8 cellular contexts compared by ENCODE assay signal in the genomic region with DNA sequence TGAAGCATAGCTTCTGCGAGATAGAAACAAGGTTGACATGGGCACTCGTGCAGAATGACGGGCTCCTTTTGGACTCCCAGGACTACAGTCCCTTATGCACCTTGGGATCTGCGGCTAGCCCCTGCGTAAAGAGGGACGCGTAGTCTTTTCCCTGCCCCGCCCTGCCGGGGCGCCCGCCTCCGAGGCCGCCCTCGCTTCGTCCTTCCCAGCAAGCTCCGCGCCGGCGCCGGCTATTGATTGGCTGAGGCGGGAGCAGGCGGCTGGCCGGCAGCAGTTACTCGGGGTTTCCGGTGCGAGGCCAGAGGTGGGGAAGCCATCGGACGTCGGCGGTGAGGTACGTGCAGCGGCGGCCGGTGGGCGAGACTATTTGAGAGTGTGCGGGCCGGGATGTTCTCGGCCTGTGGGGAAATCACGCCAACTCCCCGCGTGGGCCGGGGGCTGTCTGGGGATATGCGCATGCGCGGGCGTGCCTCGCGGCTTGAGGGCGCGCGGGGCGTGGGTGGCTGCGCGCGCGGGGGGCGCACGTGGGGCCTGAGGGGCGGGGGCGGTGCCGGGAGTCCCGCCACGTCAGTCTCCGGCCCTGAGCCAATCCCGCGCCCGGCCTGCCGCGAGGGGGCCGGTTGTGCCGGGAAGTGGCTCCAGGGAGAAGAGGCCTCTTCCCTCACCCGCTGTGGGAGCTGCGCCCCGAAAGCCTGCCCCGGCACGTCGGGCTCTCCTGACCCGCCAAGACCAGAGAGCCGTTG. TPM values are rescaled to one million over a fixed set of nuclear protein-coding genes. Genes with fewer than 3 reads are reported as not detected.
DNase-seq lines count a peak whose midpoint lies in the region; ATAC-seq and TF ChIP-seq lines count a peak whose summit lies in the region.

A gene (plus strand): TSS at position 233 of the 743 bp plus-strand sequence. CDS start 671 bp downstream, outside the sequence.

- peak within 1 kb of the TSS; percentile 98 for H3K4me3 Mint-ChIP-seq in activated T-cell treated with anti-CD3 and anti-CD28 coated beads, Interleukin-2, amount 50 U/mL, for 24 hours

- H3K36me3 Mint-ChIP-seq in activated T-cell treated with anti-CD3 and anti-CD28 coated beads, Interleukin-2, amount 50 U/mL, for 24 hours (ENCODE audit: low read depth) = peaks cover 62% of the 10 kb centered on the region

- no peak for TF ChIP-seq CTCF in PC-3 (conservative IDR thresholded peaks at IDR 0.05; ENCODE audit: low read depth, low read length)

- no peaks in the 10 kb centered on the region for H3F3A ChIP-seq in PC-3 (ENCODE audit: low read length, unreplicated experiment)

- peaks cover 46% of the 10 kb centered on the region for H3K79me2 ChIP-seq in PC-3 (ENCODE audit: low read length)

- H3K4me2 ChIP-seq in PC-3 (ENCODE audit: low read length) = peak within 1 kb of the TSS; percentile 86

- intact Hi-C loops in PC-3 (cut with micrococcal nuclease) = loop anchor here (2.0 kb wide), 1 partner anchor 21 kb away; a partner anchor contains a TSS

- H3K9ac ChIP-seq in PC-3 (ENCODE audit: low read length) = peak within 1 kb of the TSS; percentile 95

- peaks cover 22% of the 10 kb centered on the region for H3K36me3 ChIP-seq in PC-3 (ENCODE audit: low read depth, low read length)
- peaks cover 4 to 11% of the 10 kb centered on the region in 2 donors for H3K36me3 ChIP-seq in esophagus (ENCODE audit: control insufficient read depth in 2 of 2, insufficient read depth in 2 of 2, low read length in 1 of 2)
- peaks cover 14 to 19% of the 10 kb centered on the region in 2 donors for H3K36me3 ChIP-seq in muscle layer of duodenum (ENCODE audit: control insufficient read depth in 1 of 2, insufficient read depth in 2 of 2, low read length in 2 of 2)

- CTCF ChIA-PET in PC-3 (lab: Charles Lee) = no interaction called here

- H3K9me2 ChIP-seq in PC-3 (replicated peaks; ENCODE audit: low read length) = no peaks in the 10 kb centered on the region

- BruUV-seq in PC-3 (replicated peaks; lab: Mats Ljungman, UMichigan) = no TSS peak

- 0 to 1% methylated on average over 63 to 79 of the region's 79 CpGs for WGBS in esophagus, 2 donors

- peaks cover 12% of the 10 kb centered on the region; the same call in 1 of the 2 replicates for H4K20me1 ChIP-seq in PC-3 (ENCODE audit: low read length)

- H3K4me1 Mint-ChIP-seq in activated T-cell treated with anti-CD3 and anti-CD28 coated beads, Interleukin-2, amount 50 U/mL, for 24 hours (ENCODE audit: low read depth) = peaks cover 47% of the 10 kb centered on the region

- peak within 1 kb of the TSS; percentile 84 for H3K4me3 ChIP-seq in Jurkat, Clone E6-1 (ENCODE audit: low read length)
- H3K4me3 ChIP-seq in PC-3 (ENCODE audit: low read length) (peak within 1 kb of the TSS; percentile 95), esophagus (ENCODE audit: low read depth in 1 of 2, low read length in 2 of 2) (peak within 1 kb of the TSS; percentile 54 to 74), muscle layer of duodenum (ENCODE audit: low read depth in 1 of 2, low read length in 2 of 2) (peak within 1 kb of the TSS; percentile 79 to 82)

- POLR2A ChIA-PET in PC-3 (lab: Charles Lee; ENCODE audit: unreplicated experiment) = interaction anchor here (0.5 to 0.7 kb wide), 6 partner anchors 31 to 788 kb away, joined by 3 to 11 read pairs (median 6); no protein-coding TSS in a partner anchor

- peak within 1 kb of the TSS; percentile 99 for H3K27ac Mint-ChIP-seq in activated T-cell treated with anti-CD3 and anti-CD28 coated beads, Interleukin-2, amount 50 U/mL, for 24 hours

- H3K27me3 ChIP-seq in PC-3 (ENCODE audit: low read length) (no peaks in the 10 kb centered on the region), esophagus (ENCODE audit: control insufficient read depth in 1 of 2, insufficient read depth in 2 of 2, low read length in 2 of 2) (no peaks in the 10 kb centered on the region), muscle layer of duodenum (ENCODE audit: low read depth, low read length) (no peaks in the 10 kb centered on the region)

- DNase-seq in DMS153 (lab: John Stamatoyannopoulos, UW) (peak; percentile 97), PC-3 (peak; percentile 91)
- DNase-seq in Jurkat, Clone E6-1 (ENCODE audit: low read depth, low spot score) = peak; percentile 83
- peak; percentile 94 for DNase-seq in activated T-cell treated with anti-CD3 and anti-CD28 coated beads, Interleukin-2, amount 50 U/mL, for 24 hours
- peak; percentile 79 to 90 for DNase-seq in stimulated activated CD8-positive, alpha-beta memory T cell treated with anti-CD3 and anti-CD28 coated beads, Interleukin-7, amount 100 ng/mL, for 4 hours (ENCODE audit: low read depth in 2 of 2)

- H3K4me1 ChIP-seq in PC-3 (ENCODE audit: insufficient read depth, low read length) (peaks cover 18% of the 10 kb centered on the region), esophagus (ENCODE audit: control insufficient read depth in 2 of 2, insufficient read depth in 2 of 2, low read length in 1 of 2) (peaks cover 0 to 10% of the 10 kb centered on the region in 2 donors), muscle layer of duodenum (ENCODE audit: control insufficient read depth in 1 of 2, insufficient read depth in 2 of 2, low read length in 2 of 2) (peaks cover 20 to 31% of the 10 kb centered on the region in 2 donors)

- no peaks in the 10 kb centered on the region for H3K27me3 Mint-ChIP-seq in activated T-cell treated with anti-CD3 and anti-CD28 coated beads, Interleukin-2, amount 50 U/mL, for 24 hours

- H3K9me3 ChIP-seq in PC-3 (ENCODE audit: low read length) (no peaks in the 10 kb centered on the region), esophagus (ENCODE audit: control insufficient read depth in 2 of 2, insufficient read depth in 1 of 2, low read depth in 1 of 2, low read length in 1 of 2) (no peaks in the 10 kb centered on the region), muscle layer of duodenum (ENCODE audit: control insufficient read depth in 1 of 2, low read length in 2 of 2) (no peaks in the 10 kb centered on the region)

- ATAC-seq in GM21576 (IDR thresholded peaks at IDR 0.05; ENCODE audit: unreplicated experiment) (peak; percentile 79), PC-3 (peak; percentile 86)

- H3K27ac ChIP-seq in PC-3 (ENCODE audit: low read length) = peak within 1 kb of the TSS; percentile 83
- H3K27ac ChIP-seq in esophagus (ENCODE audit: low read depth in 2 of 2, low read length in 1 of 2) = peak within 1 kb of the TSS; percentile 93 to 99
- H3K27ac ChIP-seq in muscle layer of duodenum (ENCODE audit: low read length) = peak within 1 kb of the TSS; percentile 93

- H3K9me3 Mint-ChIP-seq in activated T-cell treated with anti-CD3 and anti-CD28 coated beads, Interleukin-2, amount 50 U/mL, for 24 hours = no peaks in the 10 kb centered on the region

- peak within 1 kb of the TSS; percentile 81 for H2AFZ ChIP-seq in PC-3 (ENCODE audit: low read length)

RNA-seq across cellular contexts. Expression of the gene that starts here (rescaled TPM):
- polyA plus RNA-seq in Jurkat, Clone E6-1 (2012; ENCODE audit: insufficient read depth, insufficient read length) = 21.8 TPM
- 64.2 and 79.0 TPM in 2 replicates for total RNA-seq in PC-3 (2014; rRNA removed)
- polyA plus RNA-seq in esophagus = 10 to 100 TPM; 10.2 to 13.5 TPM

Comparison
In these comparisons a context has a peak if more than half of its experiments do, and no peak if none do; other contexts are left out.
1. Peak in every context shown above with its lines: DNase-seq, ATAC-seq, H3K4me3 ChIP-seq and H3K27ac ChIP-seq.